In genomic region chr17:75806822-75807500, GRCh38 we compare ENCODE assay signal across 29 cellular contexts. TPM values are rescaled to one million over a fixed set of nuclear protein-coding genes. Genes with fewer than 3 reads are reported as not detected.
A peak's percentile ranks its signal among the peaks of the same experiment; 100 is the strongest.
DNase-seq lines count a peak whose midpoint lies in the region; ATAC-seq and TF ChIP-seq lines count a peak whose summit lies in the region.
"Had no signal": no experiment of that assay in that cellular context is flagged by ENCODE, and none has a peak within 500 bp of the region (broad histone marks: within the 10 kb centered on the region; RNA-seq: fewer than 3 reads in every experiment).

No MANE protein-coding gene starts in this region.

- H3K27ac ChIP-seq in RWPE2 (ENCODE audit: poor library complexity, severe bottlenecking), result no peak overlapping the region
- H3K27ac ChIP-seq in cardiac muscle cell, result peak overlapping the region; percentile 57
- peak overlapping the region; percentile 5 to 22 for H3K27ac ChIP-seq in lung (ENCODE audit: low read depth in 1 of 2, low read length in 1 of 2)
- H3K27ac ChIP-seq in upper lobe of right lung, result no peak overlapping the region
- H3K27ac ChIP-seq in effector memory CD4-positive, alpha-beta T cell (ENCODE audit: insufficient read depth, low read length, poor library complexity, severe bottlenecking), result no peak overlapping the region
- H3K27ac ChIP-seq: neutrophil, sigmoid colon had no signal

- H3K9me3 ChIP-seq in RWPE2 (ENCODE audit: severe bottlenecking), result no peaks in the 10 kb centered on the region
- H3K9me3 ChIP-seq in cardiac muscle cell (ENCODE audit: low read depth), result no peaks in the 10 kb centered on the region
- H3K9me3 ChIP-seq in lung (ENCODE audit: control insufficient read depth in 2 of 2, insufficient read depth in 1 of 2, low read length in 1 of 2), result no peaks in the 10 kb centered on the region
- no peaks in the 10 kb centered on the region for H3K9me3 ChIP-seq in upper lobe of right lung
- H3K9me3 ChIP-seq in effector memory CD4-positive, alpha-beta T cell (ENCODE audit: control insufficient read depth, low read length), result no peaks in the 10 kb centered on the region
- H3K9me3 ChIP-seq: gastroesophageal sphincter, neutrophil, sigmoid colon had no signal

- H3K27ac Mint-ChIP-seq in stimulated activated naive CD8-positive, alpha-beta T cell treated with anti-CD3 and anti-CD28 coated beads, Interleukin-15, amount 100 ng/mL, for 72 hours, result peak overlapping the region in 1 of 2 donors; percentile 48
- H3K27ac Mint-ChIP-seq in activated CD4-positive, alpha-beta T cell treated with anti-CD3 and anti-CD28 coated beads for 36 hours, result no peak overlapping the region
- H3K27ac Mint-ChIP-seq: activated CD8-positive, alpha-beta T cell treated with anti-CD3 and anti-CD28 coated beads for 36 hours; GM23338; mesothelial cell of epicardium had no signal

- no peaks in the 10 kb centered on the region for H3K9me3 Mint-ChIP-seq in stimulated activated naive CD8-positive, alpha-beta T cell treated with anti-CD3 and anti-CD28 coated beads, Interleukin-15, amount 100 ng/mL, for 72 hours
- H3K9me3 Mint-ChIP-seq in activated CD4-positive, alpha-beta T cell treated with anti-CD3 and anti-CD28 coated beads for 36 hours (ENCODE audit: low read depth), result no peaks in the 10 kb centered on the region
- H3K9me3 Mint-ChIP-seq: activated CD8-positive, alpha-beta T cell treated with anti-CD3 and anti-CD28 coated beads for 36 hours; activated T-helper 17 cell treated with anti-CD3 and anti-CD28 coated beads, Interleukin-2, amount 50 U/mL, for 72 hours; brain; GM23338; mesothelial cell of epicardium; stimulated activated memory B cell treated with anti-CD40 and anti-IgM and Interleukin-4, amounts not matched to agents 10 μg/mL and 1 μg/mL and 100 μg/mL, for 72 hours had no signal

- POLR2A ChIA-PET in activated CD4-positive, alpha-beta T cell treated with anti-CD3 and anti-CD28 coated beads for 36 hours (lab: Charles Lee), result interaction anchor here (0.6 kb wide), 2 partner anchors 15 to 27 kb away, joined by 3 read pairs; a partner anchor contains a TSS

- peaks cover 5% of the 10 kb centered on the region for H3K4me1 ChIP-seq in RWPE2 (ENCODE audit: insufficient read depth, poor library complexity, severe bottlenecking)
- peaks cover 14% of the 10 kb centered on the region for H3K4me1 ChIP-seq in cardiac muscle cell (ENCODE audit: low read depth)
- H3K4me1 ChIP-seq in lung (ENCODE audit: control insufficient read depth in 2 of 2, insufficient read depth in 2 of 2, low read length in 2 of 2), result peaks cover 3 to 12% of the 10 kb centered on the region in 2 donors
- H3K4me1 ChIP-seq in upper lobe of right lung, result no peaks in the 10 kb centered on the region
- no peaks in the 10 kb centered on the region for H3K4me1 ChIP-seq in effector memory CD4-positive, alpha-beta T cell (ENCODE audit: control insufficient read depth, insufficient read depth, low read length, poor library complexity, severe bottlenecking)

- H3K4me3 ChIP-seq in RWPE2 (ENCODE audit: severe bottlenecking), result no peak overlapping the region
- H3K4me3 ChIP-seq in cardiac muscle cell, result no peak overlapping the region
- no peak overlapping the region for H3K4me3 ChIP-seq in lung
- no peak overlapping the region for H3K4me3 ChIP-seq in upper lobe of right lung
- H3K4me3 ChIP-seq in effector memory CD4-positive, alpha-beta T cell (ENCODE audit: insufficient read depth, low read depth, low read length, poor library complexity, severe bottlenecking), result no peak overlapping the region
- H3K4me3 ChIP-seq: gastroesophageal sphincter, GM23338, sigmoid colon had no signal

- H3K4me1 Mint-ChIP-seq in stimulated activated naive CD8-positive, alpha-beta T cell treated with anti-CD3 and anti-CD28 coated beads, Interleukin-15, amount 100 ng/mL, for 72 hours, result peaks cover 19% of the 10 kb centered on the region
- H3K4me1 Mint-ChIP-seq in activated CD4-positive, alpha-beta T cell treated with anti-CD3 and anti-CD28 coated beads for 36 hours, result peaks cover 12% of the 10 kb centered on the region
- H3K4me1 Mint-ChIP-seq: activated T-helper 17 cell treated with anti-CD3 and anti-CD28 coated beads, Interleukin-2, amount 50 U/mL, for 72 hours; GM23338 had no signal

- CTCF ChIA-PET in activated CD4-positive, alpha-beta T cell treated with anti-CD3 and anti-CD28 coated beads for 36 hours (lab: Charles Lee), result interaction anchor here (0.6 to 1.4 kb wide), 6 partner anchors 13 to 109 kb away, joined by 3 to 4 read pairs (median 4); no protein-coding TSS in a partner anchor

- ATAC-seq in RWPE2 (ENCODE audit: low read depth) (peak; percentile 11; the same call in 2 of the 3 replicates), lung (ENCODE audit: insufficient read depth, low FRiP score) (no peak), upper lobe of right lung (peak; percentile 30), HG03354 (IDR thresholded peaks at IDR 0.05; ENCODE audit: poor library complexity, severe bottlenecking, unreplicated experiment) (no peak)
- ATAC-seq in stimulated activated naive CD8-positive, alpha-beta T cell treated with anti-CD3 and anti-CD28 coated beads, Interleukin-15, amount 100 ng/mL, for 72 hours, result no peak
- ATAC-seq in activated CD4-positive, alpha-beta T cell treated with anti-CD3 and anti-CD28 coated beads for 36 hours, result no peak
- ATAC-seq: activated CD8-positive, alpha-beta T cell treated with anti-CD3 and anti-CD28 coated beads for 36 hours; activated T-helper 17 cell treated with anti-CD3 and anti-CD28 coated beads, Interleukin-2, amount 50 U/mL, for 72 hours; gastroesophageal sphincter; GM23338; left lobe of liver; stimulated activated memory B cell treated with anti-CD40 and anti-IgM and Interleukin-4, amounts not matched to agents 10 μg/mL and 1 μg/mL and 100 μg/mL, for 72 hours had no signal

- TF ChIP-seq CTCF in RWPE2 (IDR thresholded peaks at IDR 0.05; ENCODE audit: poor library complexity, severe bottlenecking) (no peak), cardiac muscle cell (IDR thresholded peaks at IDR 0.05; ENCODE audit: low read depth, low read length) (no peak), lung (IDR thresholded peaks at IDR 0.05; ENCODE audit: control extremely low read depth, extremely low read depth) (no peak), upper lobe of right lung (IDR thresholded peaks at IDR 0.05) (no peak)

- no peak overlapping the region for H3K4me3 Mint-ChIP-seq in stimulated activated naive CD8-positive, alpha-beta T cell treated with anti-CD3 and anti-CD28 coated beads, Interleukin-15, amount 100 ng/mL, for 72 hours
- no peak overlapping the region for H3K4me3 Mint-ChIP-seq in activated CD4-positive, alpha-beta T cell treated with anti-CD3 and anti-CD28 coated beads for 36 hours
- H3K4me3 Mint-ChIP-seq: activated CD8-positive, alpha-beta T cell treated with anti-CD3 and anti-CD28 coated beads for 36 hours; activated T-helper 17 cell treated with anti-CD3 and anti-CD28 coated beads, Interleukin-2, amount 50 U/mL, for 72 hours; brain; GM23338; mesothelial cell of epicardium; stimulated activated memory B cell treated with anti-CD40 and anti-IgM and Interleukin-4, amounts not matched to agents 10 μg/mL and 1 μg/mL and 100 μg/mL, for 72 hours had no signal

- H3K27me3 ChIP-seq in RWPE2 (ENCODE audit: insufficient read depth, poor library complexity, severe bottlenecking) (no peaks in the 10 kb centered on the region), cardiac muscle cell (no peaks in the 10 kb centered on the region), lung (ENCODE audit: control insufficient read depth, insufficient read depth) (no peaks in the 10 kb centered on the region), upper lobe of right lung (no peaks in the 10 kb centered on the region)
- no peaks in the 10 kb centered on the region for H3K27me3 ChIP-seq in effector memory CD4-positive, alpha-beta T cell (replicated peaks; ENCODE audit: control insufficient read depth, insufficient read depth, low read length, poor library complexity, severe bottlenecking)
- H3K27me3 ChIP-seq: gastroesophageal sphincter, neutrophil, sigmoid colon had no signal

- intact Hi-C loops in upper lobe of right lung (cut with DNase I), result no loop called here
- intact Hi-C loops in activated CD4-positive, alpha-beta T cell treated with anti-CD3 and anti-CD28 coated beads for 36 hours (cut with DNase I, micrococcal nuclease), result no loop called here

- H3K27me3 Mint-ChIP-seq in stimulated activated naive CD8-positive, alpha-beta T cell treated with anti-CD3 and anti-CD28 coated beads, Interleukin-15, amount 100 ng/mL, for 72 hours, result no peaks in the 10 kb centered on the region
- no peaks in the 10 kb centered on the region for H3K27me3 Mint-ChIP-seq in activated CD4-positive, alpha-beta T cell treated with anti-CD3 and anti-CD28 coated beads for 36 hours
- H3K27me3 Mint-ChIP-seq: activated CD8-positive, alpha-beta T cell treated with anti-CD3 and anti-CD28 coated beads for 36 hours; activated T-helper 17 cell treated with anti-CD3 and anti-CD28 coated beads, Interleukin-2, amount 50 U/mL, for 72 hours; brain; stimulated activated memory B cell treated with anti-CD40 and anti-IgM and Interleukin-4, amounts not matched to agents 10 μg/mL and 1 μg/mL and 100 μg/mL, for 72 hours had no signal

- H3K36me3 ChIP-seq in RWPE2 (ENCODE audit: low read depth), result peaks cover 8% of the 10 kb centered on the region; the same call in 1 of the 2 replicates
- peaks cover 13% of the 10 kb centered on the region for H3K36me3 ChIP-seq in cardiac muscle cell
- peaks cover 0 to 17% of the 10 kb centered on the region in 2 donors for H3K36me3 ChIP-seq in lung (ENCODE audit: control insufficient read depth in 2 of 2, insufficient read depth in 2 of 2, low read length in 2 of 2)
- H3K36me3 ChIP-seq in upper lobe of right lung, result peaks cover 20% of the 10 kb centered on the region
- peaks cover 16% of the 10 kb centered on the region for H3K36me3 ChIP-seq in effector memory CD4-positive, alpha-beta T cell (ENCODE audit: control insufficient read depth, insufficient read depth, low read length)

- 85 to 90% methylated on average over 4 of the region's 4 CpGs for WGBS in lung, 2 donors

- H3K36me3 Mint-ChIP-seq in activated CD4-positive, alpha-beta T cell treated with anti-CD3 and anti-CD28 coated beads for 36 hours (ENCODE audit: low read depth), result no peaks in the 10 kb centered on the region
- H3K36me3 Mint-ChIP-seq: mesothelial cell of epicardium; stimulated activated memory B cell treated with anti-CD40 and anti-IgM and Interleukin-4, amounts not matched to agents 10 μg/mL and 1 μg/mL and 100 μg/mL, for 72 hours had no signal

- DNase-seq in RWPE2 (ENCODE audit: low spot score) (no peak), cardiac muscle cell (ENCODE audit: low read depth in 1 of 2, low spot score in 1 of 2) (no peak), lung (ENCODE audit: low spot score) (no peak), upper lobe of right lung (no peak)
- DNase-seq in stimulated activated naive CD8-positive, alpha-beta T cell treated with anti-CD3 and anti-CD28 coated beads, Interleukin-15, amount 100 ng/mL, for 72 hours, result no peak
- no peak for DNase-seq in activated CD4-positive, alpha-beta T cell treated with anti-CD3 and anti-CD28 coated beads for 36 hours
- DNase-seq in effector memory CD4-positive, alpha-beta T cell, result no peak
- DNase-seq: activated CD4-positive, alpha-beta T cell treated with anti-CD3 and anti-CD28 coated beads for 1 hour; activated CD8-positive, alpha-beta memory T cell treated with anti-CD3 and anti-CD28 coated beads, Interleukin-2, amount 50 U/mL, for 48 hours; activated CD8-positive, alpha-beta T cell treated with anti-CD3 and anti-CD28 coated beads for 36 hours; activated naive CD4-positive, alpha-beta T cell treated with anti-CD3 and anti-CD28 coated beads, Interleukin-2, amount 50 U/mL, for 16 hours; C1 segment of cervical spinal cord; DMS79; GF-D8; KG1; NCI-H1105; NCI-H2029; NCI-H524; SHP77 treated with DMSO at 0.1 percent for 48 hours; sigmoid colon had no signal

RNA-seq across cellular contexts. Expression of gene UNK, which starts 22.4 kb away (rescaled TPM):
- total RNA-seq in cardiac muscle cell, result 34.2 and 37.8 TPM in 2 replicates
- polyA plus RNA-seq in cardiac muscle cell, result 20.5 and 35.9 TPM in 2 replicates
- 10 to 100 TPM; 32.8 to 72.4 TPM for total RNA-seq in lung
- polyA plus RNA-seq in lung, result 10 to 100 TPM; 15.5 to 18.7 TPM
- 27.1 TPM for total RNA-seq in upper lobe of right lung
- total RNA-seq in activated CD4-positive, alpha-beta T cell treated with anti-CD3 and anti-CD28 coated beads for 36 hours, result 10 to 100 TPM; 24.5 to 33.7 TPM

RNA-seq across cellular contexts. Expression of gene UNC13D, which starts 37.2 kb away (rescaled TPM):
- 4.6 and 14.8 TPM in 2 replicates for total RNA-seq in cardiac muscle cell
- 10.8 and 24.6 TPM in 2 replicates for polyA plus RNA-seq in cardiac muscle cell
- total RNA-seq in lung, result 100 to 1,000 TPM in 1 of 2 donors, 10 to 100 TPM in 1; 56.6 to 110 TPM
- 10 to 100 TPM; 61.2 to 85.2 TPM for polyA plus RNA-seq in lung
- 145 TPM for total RNA-seq in upper lobe of right lung
- 100 to 1,000 TPM; 106 to 133 TPM for total RNA-seq in activated CD4-positive, alpha-beta T cell treated with anti-CD3 and anti-CD28 coated beads for 36 hours

RNA-seq across cellular contexts. Expression of gene GALK1, which starts 42.0 kb away (rescaled TPM):
- total RNA-seq in cardiac muscle cell, result 35.1 and 54.0 TPM in 2 replicates
- polyA plus RNA-seq in cardiac muscle cell, result 42.4 and 74.4 TPM in 2 replicates
- 10 to 100 TPM; 23.0 to 52.9 TPM for total RNA-seq in lung
- 10 to 100 TPM; 35.2 to 70.5 TPM for polyA plus RNA-seq in lung
- total RNA-seq in upper lobe of right lung, result 31.6 TPM
- 10 to 100 TPM; 50.3 to 63.2 TPM for total RNA-seq in activated CD4-positive, alpha-beta T cell treated with anti-CD3 and anti-CD28 coated beads for 36 hours

RNA-seq across cellular contexts. Expression of gene WBP2, which starts 48.2 kb away (rescaled TPM):
- 61.3 and 75.6 TPM in 2 replicates for total RNA-seq in cardiac muscle cell
- 160 and 161 TPM in 2 replicates for polyA plus RNA-seq in cardiac muscle cell
- total RNA-seq in lung, result 100 to 1,000 TPM in 1 of 2 donors, 10 to 100 TPM in 1; 67.2 to 127 TPM
- polyA plus RNA-seq in lung, result 100 to 1,000 TPM; 143 to 195 TPM
- 156 TPM for total RNA-seq in upper lobe of right lung
- 10 to 100 TPM; 68.7 to 74.1 TPM for total RNA-seq in activated CD4-positive, alpha-beta T cell treated with anti-CD3 and anti-CD28 coated beads for 36 hours

Comparison
In these comparisons a context has a peak if more than half of its experiments do, and no peak if none do; other contexts are left out.
1. ATAC-seq: peak in RWPE2 (single experiment) and upper lobe of right lung (single experiment); none in lung (single experiment), HG03354 (single experiment), stimulated activated naive CD8-positive, alpha-beta T cell treated with anti-CD3 and anti-CD28 coated beads, Interleukin-15, amount 100 ng/mL, for 72 hours (single experiment) and activated CD4-positive, alpha-beta T cell treated with anti-CD3 and anti-CD28 coated beads for 36 hours (single experiment).
2. H3K27ac ChIP-seq: peak in cardiac muscle cell (single experiment) and lung (2 of 2); none in RWPE2 (single experiment), upper lobe of right lung (single experiment) and effector memory CD4-positive, alpha-beta T cell (single experiment).